1 cellular context compared by ENCODE assay signal in genomic region chr11:68038226-68038717, GRCh38.
TF ChIP-seq lines count a peak whose summit lies in the region.

No MANE protein-coding gene starts in this region.

TF ChIP-seq in HepG2, 621 proteins besides CTCF, POLR2A, EP300 and RAD21 (continues in another document):
- TF ChIP-seq ARNTL (CRISPR knock-in tag; IDR thresholded peaks at IDR 0.05), result peak; percentile 91
- peak; percentile 36 for TF ChIP-seq ATF7-NPFF (CRISPR knock-in tag; IDR thresholded peaks at IDR 0.05; ENCODE audit: low read depth)
- TF ChIP-seq PLRG1 (conservative IDR thresholded peaks at IDR 0.05), result no peak
- peak; percentile 57; the same call in 1 of the 2 replicates for TF ChIP-seq ZNF652 (CRISPR knock-in tag; IDR thresholded peaks at IDR 0.05; ENCODE audit: borderline replicate concordance, low read depth)
- no peak for TF ChIP-seq GPN1 (CRISPR knock-in tag; IDR thresholded peaks at IDR 0.05; ENCODE audit: borderline replicate concordance)
- TF ChIP-seq PITX1 (CRISPR knock-in tag; IDR thresholded peaks at IDR 0.05), result peak; percentile 93; the same call in 1 of the 2 replicates
- no peak for TF ChIP-seq NCOA1 (CRISPR knock-in tag; IDR thresholded peaks at IDR 0.05)
- TF ChIP-seq E2F5 (CRISPR knock-in tag; conservative IDR thresholded peaks at IDR 0.05), result no peak
- peak; percentile 56; the same call in 1 of the 2 replicates for TF ChIP-seq ZBTB21 (CRISPR knock-in tag; IDR thresholded peaks at IDR 0.05)
- no peak for TF ChIP-seq SOX6 (IDR thresholded peaks at IDR 0.05)
- TF ChIP-seq SOX6 (CRISPR knock-in tag; IDR thresholded peaks at IDR 0.05), result peak; percentile 92
- peak; percentile 18; the same call in 1 of the 2 replicates for TF ChIP-seq ZBTB26 (CRISPR knock-in tag; IDR thresholded peaks at IDR 0.05; ENCODE audit: borderline replicate concordance)
- no peak for TF ChIP-seq ZNF737 (CRISPR knock-in tag; IDR thresholded peaks at IDR 0.05; ENCODE audit: borderline replicate concordance)
- peak; percentile 18; the same call in 1 of the 2 replicates for TF ChIP-seq ZNF567 (CRISPR knock-in tag; IDR thresholded peaks at IDR 0.05; ENCODE audit: borderline replicate concordance)
- peak; percentile 28; the same call in 1 of the 2 replicates for TF ChIP-seq GZF1 (CRISPR knock-in tag; IDR thresholded peaks at IDR 0.05)
- TF ChIP-seq SRF (IDR thresholded peaks at IDR 0.05; ENCODE audit: low read depth, low read length), result no peak
- TF ChIP-seq TCF12 (IDR thresholded peaks at IDR 0.05), result no peak
- TF ChIP-seq TCF12 (CRISPR knock-in tag; IDR thresholded peaks at IDR 0.05), result peak; percentile 98
- peak; percentile 84; the same call in 1 of the 2 replicates for TF ChIP-seq AHDC1 (CRISPR knock-in tag; IDR thresholded peaks at IDR 0.05; ENCODE audit: borderline replicate concordance)
- TF ChIP-seq ZNF12 (CRISPR knock-in tag; IDR thresholded peaks at IDR 0.05), result peak; percentile 43; the same call in 1 of the 2 replicates
- TF ChIP-seq ARID2 (CRISPR knock-in tag; IDR thresholded peaks at IDR 0.05; ENCODE audit: borderline replicate concordance), result no peak
- peak; percentile 94 for TF ChIP-seq CBX1 (IDR thresholded peaks at IDR 0.05; ENCODE audit: low read depth)
- peak; percentile 75 for TF ChIP-seq RERE (CRISPR knock-in tag; IDR thresholded peaks at IDR 0.05; ENCODE audit: low read depth)
- TF ChIP-seq MTA3 (CRISPR knock-in tag; IDR thresholded peaks at IDR 0.05), result no peak
- TF ChIP-seq RBM22 (optimal IDR thresholded peaks at IDR 0.05; ENCODE audit: low read length), result no peak
- TF ChIP-seq SAP130 (CRISPR knock-in tag; IDR thresholded peaks at IDR 0.05; ENCODE audit: low read depth), result peak; percentile 98
- TF ChIP-seq PCBP1 (IDR thresholded peaks at IDR 0.05; ENCODE audit: borderline replicate concordance, low read depth, low read length), result no peak
- peak; percentile 80 for TF ChIP-seq ZSCAN21 (CRISPR knock-in tag; IDR thresholded peaks at IDR 0.05; ENCODE audit: borderline replicate concordance)
- TF ChIP-seq MAF1 (CRISPR knock-in tag; IDR thresholded peaks at IDR 0.05; ENCODE audit: borderline replicate concordance), result 0 out of 2 replicates have a peak, but pooled peaks have one; percentile 60
- TF ChIP-seq PRDM10 (CRISPR knock-in tag; IDR thresholded peaks at IDR 0.05; ENCODE audit: low read depth), result peak; percentile 85
- no peak for TF ChIP-seq RAD51 (IDR thresholded peaks at IDR 0.05; ENCODE audit: borderline replicate concordance)
- peak; percentile 96 for TF ChIP-seq REL (CRISPR knock-in tag; conservative IDR thresholded peaks at IDR 0.05)
- peak; percentile 90 for TF ChIP-seq ZMAT3 (CRISPR knock-in tag; conservative IDR thresholded peaks at IDR 0.05)
- TF ChIP-seq MAFG (CRISPR knock-in tag; IDR thresholded peaks at IDR 0.05), result no peak
- no peak for TF ChIP-seq TCF7L2 (IDR thresholded peaks at IDR 0.05; ENCODE audit: low read depth, low read length)
- TF ChIP-seq MXD3 (CRISPR knock-in tag; IDR thresholded peaks at IDR 0.05), result peak; percentile 69; the same call in 1 of the 2 replicates
- TF ChIP-seq ZBTB43 (CRISPR knock-in tag; conservative IDR thresholded peaks at IDR 0.05), result peak; percentile 77; the same call in 1 of the 2 replicates
- TF ChIP-seq ZNF253 (CRISPR knock-in tag; IDR thresholded peaks at IDR 0.05; ENCODE audit: borderline replicate concordance), result peak; percentile 57; the same call in 1 of the 2 replicates
- peak; percentile 64; the same call in 1 of the 2 replicates for TF ChIP-seq ZNF709 (CRISPR knock-in tag; IDR thresholded peaks at IDR 0.05)
- TF ChIP-seq ATF3 (CRISPR knock-in tag; IDR thresholded peaks at IDR 0.05), result peak; percentile 79
- peak; percentile 74 for TF ChIP-seq GABPB1 (CRISPR knock-in tag; IDR thresholded peaks at IDR 0.05)
- TF ChIP-seq CBFB (CRISPR knock-in tag; IDR thresholded peaks at IDR 0.05), result peak; percentile 93
- peak; percentile 94 for TF ChIP-seq NR2F2 (IDR thresholded peaks at IDR 0.05; ENCODE audit: borderline replicate concordance, low read depth)
- peak; percentile 65; the same call in 1 of the 2 replicates for TF ChIP-seq ATF1 (CRISPR knock-in tag; IDR thresholded peaks at IDR 0.05)
- TF ChIP-seq HDAC2 (CRISPR knock-in tag; IDR thresholded peaks at IDR 0.05), result peak; percentile 97
- peak; percentile 98 for TF ChIP-seq RXRB (CRISPR knock-in tag; IDR thresholded peaks at IDR 0.05; ENCODE audit: borderline replicate concordance)
- TF ChIP-seq CHD2 (IDR thresholded peaks at IDR 0.05; ENCODE audit: low read depth, low read length), result peak; percentile 33; the same call in 1 of the 2 replicates
